In genomic region chr3:159886050-159886449, GRCh38 we compare ENCODE assay signal across 21 cellular contexts. TPM values are rescaled to one million over a fixed set of nuclear protein-coding genes. Genes with fewer than 3 reads are reported as not detected.
DNase-seq lines count a peak whose midpoint lies in the region; ATAC-seq, FAIRE-seq and TF ChIP-seq lines count a peak whose summit lies in the region.
"Had no signal": no experiment of that assay in that cellular context is flagged by ENCODE, and none has a peak within 500 bp of the region (broad histone marks: within the 10 kb centered on the region; RNA-seq: fewer than 3 reads in every experiment).

No MANE protein-coding gene starts in this region.

- no peak overlapping the region for H3K4me3 ChIP-seq in tibial artery
- H3K4me3 ChIP-seq: cardiac muscle cell, GM23338, MG63, smooth muscle cell had no signal

- no peak overlapping the region for H3K4me3 Mint-ChIP-seq in activated naive CD8-positive, alpha-beta T cell treated with anti-CD3 and anti-CD28 coated beads, Interleukin-2, amount 50 U/mL, for 24 hours
- H3K4me3 Mint-ChIP-seq: activated CD4-positive, alpha-beta T cell treated with anti-CD3 and anti-CD28 coated beads, Interleukin-2, amount 10 ng/mL, durations not matched to agents 7 days and 5 days; activated naive CD8-positive, alpha-beta T cell treated with anti-CD3 and anti-CD28 coated beads, Interleukin-2, amount 10 ng/mL, durations not matched to agents 7 days and 5 days; CD8-positive, alpha-beta T cell; effector memory CD8-positive, alpha-beta T cell; GM23338; stimulated activated effector memory CD8-positive, alpha-beta T cell treated with anti-CD3 and anti-CD28 coated beads, Interleukin-12 subunit alpha, Interleukin-12 subunit beta, amount 100 ng/mL, for 72 hours had no signal

- peaks cover 0 to 61% (median 33%) of the 10 kb centered on the region in 4 donors for H3K4me1 ChIP-seq in tibial artery

- no peaks in the 10 kb centered on the region for H3K9me3 ChIP-seq in tibial artery
- H3K9me3 ChIP-seq: MG63 had no signal

- DNase-seq in GM12892 (ENCODE audit: insufficient read length): no peak
- no peak for DNase-seq in activated naive CD8-positive, alpha-beta T cell treated with anti-CD3 and anti-CD28 coated beads, Interleukin-2, amount 50 U/mL, for 24 hours
- DNase-seq in germinal center (ENCODE audit: low spot score): no peak
- DNase-seq in tibial artery: no peak
- DNase-seq in NCI-H1694 (lab: John Stamatoyannopoulos, UW): no peak
- DNase-seq: activated CD4-positive, alpha-beta T cell treated with anti-CD3 and anti-CD28 coated beads, Interleukin-2, amount 10 ng/mL, durations not matched to agents 7 days and 5 days; activated naive CD8-positive, alpha-beta T cell treated with anti-CD3 and anti-CD28 coated beads, Interleukin-2, amount 10 ng/mL, durations not matched to agents 7 days and 5 days; CD8-positive, alpha-beta T cell; effector memory CD8-positive, alpha-beta T cell; MG63; NCI-H1930; NCI-H510A; OCI-M1 had no signal

- TF ChIP-seq POLR2A in GM12892 (IDR thresholded peaks at IDR 0.05; ENCODE audit: low read depth, low read length): no peak

- H3K27ac Mint-ChIP-seq in activated naive CD8-positive, alpha-beta T cell treated with anti-CD3 and anti-CD28 coated beads, Interleukin-2, amount 50 U/mL, for 24 hours: no peak overlapping the region
- H3K27ac Mint-ChIP-seq: activated CD4-positive, alpha-beta T cell treated with anti-CD3 and anti-CD28 coated beads, Interleukin-2, amount 10 ng/mL, durations not matched to agents 7 days and 5 days; activated naive CD8-positive, alpha-beta T cell treated with anti-CD3 and anti-CD28 coated beads, Interleukin-2, amount 10 ng/mL, durations not matched to agents 7 days and 5 days; CD8-positive, alpha-beta T cell; effector memory CD8-positive, alpha-beta T cell; GM23338; stimulated activated effector memory CD8-positive, alpha-beta T cell treated with anti-CD3 and anti-CD28 coated beads, Interleukin-12 subunit alpha, Interleukin-12 subunit beta, amount 100 ng/mL, for 72 hours had no signal

- intact Hi-C loops in tibial artery (cut with DNase I; ENCODE audit: low total_unique reads): no loop called here

- TF ChIP-seq CTCF in tibial artery (IDR thresholded peaks at IDR 0.05): no peak

- H3K27ac ChIP-seq in cingulate gyrus (ENCODE audit: low read depth, low read length) (peak overlapping the region; percentile 75), tibial artery (no peak overlapping the region)
- H3K27ac ChIP-seq: cardiac muscle cell had no signal

- H3K27me3 ChIP-seq in tibial artery: no peaks in the 10 kb centered on the region
- H3K27me3 ChIP-seq: cardiac muscle cell, MG63 had no signal

- ATAC-seq in GM19351 (IDR thresholded peaks at IDR 0.05; ENCODE audit: unreplicated experiment): peak; percentile 72
- ATAC-seq in HG02885 (IDR thresholded peaks at IDR 0.05; ENCODE audit: poor library complexity, unreplicated experiment): peak; percentile 69
- no peak for ATAC-seq in activated naive CD8-positive, alpha-beta T cell treated with anti-CD3 and anti-CD28 coated beads, Interleukin-2, amount 50 U/mL, for 24 hours
- ATAC-seq: CD8-positive, alpha-beta T cell; effector memory CD8-positive, alpha-beta T cell; GM23338; stimulated activated effector memory CD8-positive, alpha-beta T cell treated with anti-CD3 and anti-CD28 coated beads, Interleukin-12 subunit alpha, Interleukin-12 subunit beta, amount 100 ng/mL, for 72 hours had no signal

- H3K9me3 Mint-ChIP-seq in activated naive CD8-positive, alpha-beta T cell treated with anti-CD3 and anti-CD28 coated beads, Interleukin-2, amount 50 U/mL, for 24 hours: no peaks in the 10 kb centered on the region
- H3K9me3 Mint-ChIP-seq: activated CD4-positive, alpha-beta T cell treated with anti-CD3 and anti-CD28 coated beads, Interleukin-2, amount 10 ng/mL, durations not matched to agents 7 days and 5 days; activated naive CD8-positive, alpha-beta T cell treated with anti-CD3 and anti-CD28 coated beads, Interleukin-2, amount 10 ng/mL, durations not matched to agents 7 days and 5 days; CD8-positive, alpha-beta T cell; effector memory CD8-positive, alpha-beta T cell; GM23338; stimulated activated effector memory CD8-positive, alpha-beta T cell treated with anti-CD3 and anti-CD28 coated beads, Interleukin-12 subunit alpha, Interleukin-12 subunit beta, amount 100 ng/mL, for 72 hours had no signal

- no peaks in the 10 kb centered on the region for H3K36me3 Mint-ChIP-seq in activated naive CD8-positive, alpha-beta T cell treated with anti-CD3 and anti-CD28 coated beads, Interleukin-2, amount 50 U/mL, for 24 hours (ENCODE audit: low read depth)
- H3K36me3 Mint-ChIP-seq: activated naive CD8-positive, alpha-beta T cell treated with anti-CD3 and anti-CD28 coated beads, Interleukin-2, amount 10 ng/mL, durations not matched to agents 7 days and 5 days; CD8-positive, alpha-beta T cell; stimulated activated effector memory CD8-positive, alpha-beta T cell treated with anti-CD3 and anti-CD28 coated beads, Interleukin-12 subunit alpha, Interleukin-12 subunit beta, amount 100 ng/mL, for 72 hours had no signal

- no peaks in the 10 kb centered on the region for H3K27me3 Mint-ChIP-seq in activated naive CD8-positive, alpha-beta T cell treated with anti-CD3 and anti-CD28 coated beads, Interleukin-2, amount 50 U/mL, for 24 hours

- FAIRE-seq in GM12892 (lab: Jason Lieb, UNC): peak; percentile 68
- FAIRE-seq: urothelium cell line had no signal

- no peaks in the 10 kb centered on the region for H3K4me1 Mint-ChIP-seq in activated naive CD8-positive, alpha-beta T cell treated with anti-CD3 and anti-CD28 coated beads, Interleukin-2, amount 50 U/mL, for 24 hours
- H3K4me1 Mint-ChIP-seq: activated CD4-positive, alpha-beta T cell treated with anti-CD3 and anti-CD28 coated beads, Interleukin-2, amount 10 ng/mL, durations not matched to agents 7 days and 5 days; activated naive CD8-positive, alpha-beta T cell treated with anti-CD3 and anti-CD28 coated beads, Interleukin-2, amount 10 ng/mL, durations not matched to agents 7 days and 5 days; stimulated activated effector memory CD8-positive, alpha-beta T cell treated with anti-CD3 and anti-CD28 coated beads, Interleukin-12 subunit alpha, Interleukin-12 subunit beta, amount 100 ng/mL, for 72 hours had no signal

- H3K36me3 ChIP-seq in tibial artery: no peaks in the 10 kb centered on the region

RNA-seq across cellular contexts. Expression of gene SCHIP1, which starts 46.4 kb away (rescaled TPM):
- 0.42 TPM for polyA plus RNA-seq in GM12892 (2012; ENCODE audit: missing spikeins)
